ENCODE assay signal across 8 cellular contexts in the genomic region with DNA sequence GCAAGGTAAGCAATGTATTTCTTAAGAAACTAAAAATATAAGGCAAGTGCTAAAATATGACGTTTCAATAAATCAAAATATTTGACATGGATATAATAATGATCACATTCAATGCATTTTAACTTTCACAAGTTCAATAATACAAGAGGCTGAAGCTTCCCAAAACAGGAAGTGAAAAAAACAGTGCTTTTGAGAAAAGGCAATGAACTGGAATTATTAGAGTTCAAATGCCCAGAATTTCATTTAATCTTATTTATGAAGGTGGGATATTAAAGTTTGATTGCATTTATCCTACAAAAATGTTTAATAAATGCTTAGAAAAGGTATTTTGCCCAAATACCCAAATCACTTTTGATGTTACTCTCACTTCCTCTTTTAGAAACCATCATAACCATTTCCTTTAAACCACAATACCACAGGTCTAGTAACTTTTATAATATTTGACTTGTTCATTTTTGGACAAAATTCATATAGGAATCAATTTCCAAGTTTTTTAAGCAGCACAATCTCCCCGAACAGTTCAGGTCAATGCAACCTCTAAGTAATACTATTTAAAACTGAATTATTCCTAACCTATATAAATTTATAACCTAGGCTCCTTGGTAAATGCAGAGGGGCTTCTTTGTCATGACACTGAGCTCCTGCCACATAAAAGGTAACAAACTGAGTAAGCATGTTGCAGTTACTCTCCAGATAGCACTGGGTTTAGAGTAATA. TPM values are rescaled to one million over a fixed set of nuclear protein-coding genes. Genes with fewer than 3 reads are reported as not detected.
DNase-seq lines count a peak whose midpoint lies in the region; ATAC-seq and TF ChIP-seq lines count a peak whose summit lies in the region.

No MANE protein-coding gene starts in this region.

- 15 to 20% (median 16%) methylated on average over 2 of the region's 2 CpGs for WGBS in heart left ventricle, 4 donors

- H3K27me3 ChIP-seq in heart left ventricle (peaks cover 0 to 87% (median 0%) of the 10 kb centered on the region in 9 donors), uterus (no peaks in the 10 kb centered on the region)

- no peaks in the 10 kb centered on the region for H3K9me3 ChIP-seq in heart left ventricle
- H3K9me3 ChIP-seq in uterus, result no peaks in the 10 kb centered on the region

- H3K27ac ChIP-seq in heart left ventricle (peak overlapping the region in 11 of 12 donors; percentile 41 to 99 (median 98)), uterus (peak overlapping the region; percentile 97 to 99)

- DNase-seq in heart left ventricle, result no peak
- DNase-seq in cardiac septum (ENCODE audit: low spot score), result no peak
- peak; percentile 23 for DNase-seq in SIG-M5 (lab: John Stamatoyannopoulos, UW)
- no peak for DNase-seq in uterus
- DNase-seq in COLO829 (ENCODE audit: low spot score), result no peak
- DNase-seq in SHP77 treated with DMSO at 0.1 percent for 48 hours (lab: John Stamatoyannopoulos, UW), result no peak

- peaks cover 19 to 67% (median 53%) of the 10 kb centered on the region in 12 donors for H3K4me1 ChIP-seq in heart left ventricle
- H3K4me1 ChIP-seq in uterus, result peaks cover 0 to 30% of the 10 kb centered on the region in 2 donors

- ATAC-seq in heart left ventricle (no peak), HG02970 (IDR thresholded peaks at IDR 0.05; ENCODE audit: low FRiP score, unreplicated experiment) (peak; percentile 49)

- TF ChIP-seq POLR2A in heart left ventricle (IDR thresholded peaks at IDR 0.05), result no peak
- no peak for TF ChIP-seq POLR2A in uterus (IDR thresholded peaks at IDR 0.05)

- H3K4me3 ChIP-seq in heart left ventricle, result peak overlapping the region in 11 of 12 donors; percentile 74 to 92 (median 87)
- H3K4me3 ChIP-seq in iPS-11a (ENCODE audit: low read depth, low read length), result peak overlapping the region; percentile 60
- H3K4me3 ChIP-seq in uterus, result peak overlapping the region; percentile 58 to 90

- intact Hi-C loops in heart left ventricle (cut with DNase I), result loop anchor here in 6 of 10 donors (5.0 to 10.0 kb wide), 6 partner anchors 34 to 89 kb away; partner anchors contain the start of genes NUP35 (in 2 of the 6) and DUSP19 (in 1 of the 6)
- intact Hi-C loops in cardiac septum (cut with DNase I), result loop anchor here (5.0 kb wide), 1 partner anchor 54 kb away; no protein-coding TSS in a partner anchor
- intact Hi-C loops in uterus (cut with DNase I; ENCODE audit: low total_unique reads), result no loop called here

- no peak for TF ChIP-seq CTCF in heart left ventricle (IDR thresholded peaks at IDR 0.05)
- TF ChIP-seq CTCF in uterus (IDR thresholded peaks at IDR 0.05), result no peak

- H3K36me3 ChIP-seq in heart left ventricle (no peaks in the 10 kb centered on the region), uterus (no peaks in the 10 kb centered on the region)

RNA-seq across cellular contexts. Expression of gene NCKAP1, which starts 2.1 kb away (rescaled TPM):
- 100 to 1,000 TPM; 113 to 164 (median 138) TPM for total RNA-seq in heart left ventricle
- 100 to 1,000 TPM in 1 of 2 donors, 10 to 100 TPM in 1; 33.5 to 168 TPM for polyA plus RNA-seq in heart left ventricle
- total RNA-seq in cardiac septum, result 153 TPM
- total RNA-seq in uterus, result 100 to 1,000 TPM in 3 of 4 donors, 10 to 100 TPM in 1; 55.3 to 284 (median 167) TPM

RNA-seq across cellular contexts. Expression of gene DUSP19, which starts 42.4 kb away (rescaled TPM):
- total RNA-seq in heart left ventricle (10 to 100 TPM in 4 of 9 donors, 1 to 10 TPM in 5; 4.2 to 13.4 (median 9.3) TPM), cardiac septum (8.6 TPM), uterus (10 to 100 TPM in 1 of 4 donors, 1 to 10 TPM in 2, under 1 TPM in 1; 0.29 to 12.4 (median 3.3) TPM)
- 1 to 10 TPM; 1.5 to 4.2 TPM for polyA plus RNA-seq in heart left ventricle
